1 cellular context compared by ENCODE assay signal in the genomic region with DNA sequence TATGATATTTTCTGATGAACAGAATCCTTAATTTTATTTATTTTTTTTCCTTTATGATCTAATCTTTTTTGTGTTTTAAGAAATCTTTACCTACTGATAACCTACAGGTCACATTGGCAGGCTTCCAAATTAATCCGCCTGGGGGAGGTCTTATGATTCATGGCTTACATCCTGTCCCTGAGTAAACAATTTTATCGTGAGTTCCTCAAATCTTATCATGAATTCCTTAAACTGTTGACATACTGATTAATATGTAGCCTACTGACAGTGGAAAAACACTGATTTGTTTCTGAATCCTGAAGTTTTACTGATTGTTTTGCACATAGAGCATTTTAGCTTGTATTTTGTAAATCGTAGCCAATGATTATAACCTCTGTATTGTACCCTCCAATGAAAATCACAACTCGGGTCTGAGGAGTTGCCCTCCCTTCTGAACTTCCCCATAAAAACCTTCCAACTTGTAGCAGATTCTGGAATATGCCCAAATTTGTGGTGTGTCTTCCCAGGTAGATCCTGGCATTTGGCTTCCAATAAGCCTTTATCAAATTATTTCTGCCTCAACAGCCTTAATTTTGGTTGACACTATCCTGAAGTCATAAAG.
TF ChIP-seq lines count a peak whose summit lies in the region.

No MANE protein-coding gene starts in this region.

TF ChIP-seq in SK-N-SH treated with all-trans-retinoic acid at 6 μM for 48 hours, 23 proteins besides CTCF, POLR2A, EP300 and RAD21 (continued from another document):
- TF ChIP-seq TSHZ2 (CRISPR knock-in tag; IDR thresholded peaks at IDR 0.05) (no peak), ARNTL (CRISPR knock-in tag; IDR thresholded peaks at IDR 0.05; ENCODE audit: borderline replicate concordance, low read depth) (no peak)
- TF ChIP-seq, protein P1, sequence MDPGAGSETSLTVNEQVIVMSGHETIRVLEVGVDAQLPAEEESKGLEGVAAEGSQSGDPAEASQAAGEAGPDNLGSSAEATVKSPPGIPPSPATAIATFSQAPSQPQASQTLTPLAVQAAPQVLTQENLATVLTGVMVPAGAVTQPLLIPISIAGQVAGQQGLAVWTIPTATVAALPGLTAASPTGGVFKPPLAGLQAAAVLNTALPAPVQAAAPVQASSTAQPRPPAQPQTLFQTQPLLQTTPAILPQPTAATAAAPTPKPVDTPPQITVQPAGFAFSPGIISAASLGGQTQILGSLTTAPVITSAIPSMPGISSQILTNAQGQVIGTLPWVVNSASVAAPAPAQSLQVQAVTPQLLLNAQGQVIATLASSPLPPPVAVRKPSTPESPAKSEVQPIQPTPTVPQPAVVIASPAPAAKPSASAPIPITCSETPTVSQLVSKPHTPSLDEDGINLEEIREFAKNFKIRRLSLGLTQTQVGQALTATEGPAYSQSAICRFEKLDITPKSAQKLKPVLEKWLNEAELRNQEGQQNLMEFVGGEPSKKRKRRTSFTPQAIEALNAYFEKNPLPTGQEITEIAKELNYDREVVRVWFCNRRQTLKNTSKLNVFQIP (CRISPR knock-in tag; IDR thresholded peaks at IDR 0.05; ENCODE audit: borderline replicate concordance, low read depth), result no peak
- TF ChIP-seq, protein P2, sequence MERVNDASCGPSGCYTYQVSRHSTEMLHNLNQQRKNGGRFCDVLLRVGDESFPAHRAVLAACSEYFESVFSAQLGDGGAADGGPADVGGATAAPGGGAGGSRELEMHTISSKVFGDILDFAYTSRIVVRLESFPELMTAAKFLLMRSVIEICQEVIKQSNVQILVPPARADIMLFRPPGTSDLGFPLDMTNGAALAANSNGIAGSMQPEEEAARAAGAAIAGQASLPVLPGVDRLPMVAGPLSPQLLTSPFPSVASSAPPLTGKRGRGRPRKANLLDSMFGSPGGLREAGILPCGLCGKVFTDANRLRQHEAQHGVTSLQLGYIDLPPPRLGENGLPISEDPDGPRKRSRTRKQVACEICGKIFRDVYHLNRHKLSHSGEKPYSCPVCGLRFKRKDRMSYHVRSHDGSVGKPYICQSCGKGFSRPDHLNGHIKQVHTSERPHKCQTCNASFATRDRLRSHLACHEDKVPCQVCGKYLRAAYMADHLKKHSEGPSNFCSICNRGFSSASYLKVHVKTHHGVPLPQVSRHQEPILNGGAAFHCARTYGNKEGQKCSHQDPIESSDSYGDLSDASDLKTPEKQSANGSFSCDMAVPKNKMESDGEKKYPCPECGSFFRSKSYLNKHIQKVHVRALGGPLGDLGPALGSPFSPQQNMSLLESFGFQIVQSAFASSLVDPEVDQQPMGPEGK (CRISPR knock-in tag; IDR thresholded peaks at IDR 0.05; ENCODE audit: borderline replicate concordance), result no peak
TF ChIP-seq in SK-N-SH treated with all-trans-retinoic acid at 6 μM for 48 hours: peak in this region for 0.
